29 cellular contexts compared by ENCODE assay signal in the genomic region with DNA sequence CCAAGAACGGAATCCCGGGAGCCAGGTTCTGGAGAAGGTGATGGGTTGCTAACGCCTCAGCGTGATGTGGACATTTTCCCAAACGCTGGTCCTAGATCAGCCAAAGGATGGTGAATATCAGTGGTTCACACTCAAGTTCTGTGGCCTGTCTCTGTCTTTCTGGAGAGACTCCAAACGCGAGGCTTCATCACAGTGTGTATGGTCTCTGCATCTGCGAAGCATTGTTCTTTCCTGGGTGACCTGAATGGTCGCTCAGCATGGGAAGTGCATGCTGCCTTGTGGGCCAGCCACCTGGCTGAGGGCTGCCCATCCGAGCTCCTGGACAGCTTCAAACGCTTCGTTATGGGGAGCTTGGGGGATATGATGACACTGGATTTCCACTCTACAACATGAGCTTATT.
"Had no signal": no experiment of that assay in that cellular context is flagged by ENCODE, and none has a peak within 500 bp of the region (broad histone marks: within the 10 kb centered on the region; RNA-seq: fewer than 3 reads in every experiment).

No MANE protein-coding gene starts in this region.

- H3K9me3 ChIP-seq: esophagus squamous epithelium had no signal

- H3K27me3 ChIP-seq: brain microvascular endothelial cell had no signal

- H3K4me1 ChIP-seq: esophagus squamous epithelium had no signal

- H3K4me1 Mint-ChIP-seq: activated B cell treated with CpG ODN at 0.5 μM for 24 hours; activated naive CD4-positive, alpha-beta T cell treated with anti-CD3 and anti-CD28 coated beads, Interleukin-2, amount 10 ng/mL, durations not matched to agents 7 days and 5 days; activated naive CD8-positive, alpha-beta T cell treated with anti-CD3 and anti-CD28 coated beads, Interleukin-2, amount 10 ng/mL, durations not matched to agents 7 days and 5 days had no signal

- H3K27me3 Mint-ChIP-seq: activated naive CD4-positive, alpha-beta T cell treated with anti-CD3 and anti-CD28 coated beads, Interleukin-2, amount 10 ng/mL, durations not matched to agents 7 days and 5 days had no signal

- H3K36me3 ChIP-seq: brain microvascular endothelial cell, esophagus squamous epithelium, WERI-Rb-1 had no signal

- H3K4me3 Mint-ChIP-seq: activated B cell treated with CpG ODN at 0.5 μM for 24 hours; activated CD8-positive, alpha-beta T cell treated with anti-CD3 and anti-CD28 coated beads for 36 hours; activated naive CD4-positive, alpha-beta T cell treated with anti-CD3 and anti-CD28 coated beads, Interleukin-2, amount 10 ng/mL, durations not matched to agents 7 days and 5 days; activated naive CD8-positive, alpha-beta T cell treated with anti-CD3 and anti-CD28 coated beads, Interleukin-2, amount 10 ng/mL, durations not matched to agents 7 days and 5 days; activated T-cell treated with anti-CD3 and anti-CD28 coated beads, Interleukin-2, amount 50 U/mL, for 24 hours; activated T-cell treated with anti-CD3 and anti-CD28 coated beads, Interleukin-2, amount 50 U/mL, for 72 hours; effector memory CD8-positive, alpha-beta T cell; T-helper 17 cell; T-helper 2 cell treated with Interferon-gamma antibody and Interleukin-4, amounts not matched to agents 5 μg/mL and 100 μg/mL, for 36 hours had no signal

- H3K9me3 Mint-ChIP-seq: activated B cell treated with CpG ODN at 0.5 μM for 24 hours; activated CD8-positive, alpha-beta T cell treated with anti-CD3 and anti-CD28 coated beads for 36 hours; activated naive CD4-positive, alpha-beta T cell treated with anti-CD3 and anti-CD28 coated beads, Interleukin-2, amount 50 U/mL, for 72 hours; activated naive CD8-positive, alpha-beta T cell treated with anti-CD3 and anti-CD28 coated beads, Interleukin-2, amount 10 ng/mL, durations not matched to agents 7 days and 5 days; activated T-cell treated with anti-CD3 and anti-CD28 coated beads, Interleukin-2, amount 50 U/mL, for 24 hours; activated T-cell treated with anti-CD3 and anti-CD28 coated beads, Interleukin-2, amount 50 U/mL, for 72 hours; effector memory CD8-positive, alpha-beta T cell; T-helper 2 cell treated with Interferon-gamma antibody and Interleukin-4, amounts not matched to agents 5 μg/mL and 100 μg/mL, for 36 hours had no signal

- H3K4me3 ChIP-seq: esophagus squamous epithelium had no signal

- H3K27ac Mint-ChIP-seq: activated B cell treated with CpG ODN at 0.5 μM for 24 hours; activated CD8-positive, alpha-beta T cell treated with anti-CD3 and anti-CD28 coated beads for 36 hours; activated naive CD4-positive, alpha-beta T cell treated with anti-CD3 and anti-CD28 coated beads, Interleukin-2, amount 10 ng/mL, durations not matched to agents 7 days and 5 days; activated naive CD4-positive, alpha-beta T cell treated with anti-CD3 and anti-CD28 coated beads, Interleukin-2, amount 50 U/mL, for 72 hours; activated naive CD8-positive, alpha-beta T cell treated with anti-CD3 and anti-CD28 coated beads, Interleukin-2, amount 10 ng/mL, durations not matched to agents 7 days and 5 days; activated T-cell treated with anti-CD3 and anti-CD28 coated beads, Interleukin-2, amount 50 U/mL, for 24 hours; activated T-cell treated with anti-CD3 and anti-CD28 coated beads, Interleukin-2, amount 50 U/mL, for 72 hours; effector memory CD8-positive, alpha-beta T cell; T-helper 17 cell; T-helper 2 cell treated with Interferon-gamma antibody and Interleukin-4, amounts not matched to agents 5 μg/mL and 100 μg/mL, for 36 hours had no signal

- H3K36me3 Mint-ChIP-seq: activated naive CD4-positive, alpha-beta T cell treated with anti-CD3 and anti-CD28 coated beads, Interleukin-2, amount 10 ng/mL, durations not matched to agents 7 days and 5 days; activated naive CD4-positive, alpha-beta T cell treated with anti-CD3 and anti-CD28 coated beads, Interleukin-2, amount 50 U/mL, for 72 hours; activated naive CD8-positive, alpha-beta T cell treated with anti-CD3 and anti-CD28 coated beads, Interleukin-2, amount 10 ng/mL, durations not matched to agents 7 days and 5 days had no signal

- DNase-seq: activated B cell treated with CpG ODN at 0.5 μM for 24 hours; activated CD4-positive, alpha-beta T cell treated with anti-CD3 and anti-CD28 coated beads for 48 hours; activated CD4-positive, alpha-beta T cell treated with anti-CD3 and anti-CD28 coated beads, Interleukin-2, amount 50 U/mL, for 1 hour; activated CD4-positive, alpha-beta T cell treated with anti-CD3 and anti-CD28 coated beads, Interleukin-2, amount 50 U/mL, for 48 hours; activated CD8-positive, alpha-beta memory T cell treated with anti-CD3 and anti-CD28 coated beads for 24 hours; activated CD8-positive, alpha-beta T cell treated with anti-CD3 and anti-CD28 coated beads for 36 hours; activated gamma-delta T cell; activated naive CD4-positive, alpha-beta T cell; activated naive CD4-positive, alpha-beta T cell treated with anti-CD3 and anti-CD28 coated beads, Interleukin-2, amount 10 ng/mL, durations not matched to agents 7 days and 5 days; activated naive CD8-positive, alpha-beta T cell treated with anti-CD3 and anti-CD28 coated beads, Interleukin-2, amount 10 ng/mL, durations not matched to agents 7 days and 5 days; activated T-cell treated with anti-CD3 and anti-CD28 coated beads for 4 hours; activated T-cell treated with anti-CD3 and anti-CD28 coated beads, Interleukin-2, amount 50 U/mL, for 24 hours; activated T-cell treated with anti-CD3 and anti-CD28 coated beads, Interleukin-2, amount 50 U/mL, for 72 hours; amniotic stem cell; anterior cingulate cortex; brain microvascular endothelial cell; caudate nucleus; cortex of kidney; dermis blood vessel endothelial cell; effector CD4-positive, alpha-beta T cell; effector memory CD8-positive, alpha-beta T cell; esophagus squamous epithelium; T-helper 1 cell; T-helper 17 cell; T1000; WERI-Rb-1 had no signal

- H3K27ac ChIP-seq: brain microvascular endothelial cell, epithelial cell of prostate, esophagus squamous epithelium, WERI-Rb-1 had no signal
